In the genomic region with DNA sequence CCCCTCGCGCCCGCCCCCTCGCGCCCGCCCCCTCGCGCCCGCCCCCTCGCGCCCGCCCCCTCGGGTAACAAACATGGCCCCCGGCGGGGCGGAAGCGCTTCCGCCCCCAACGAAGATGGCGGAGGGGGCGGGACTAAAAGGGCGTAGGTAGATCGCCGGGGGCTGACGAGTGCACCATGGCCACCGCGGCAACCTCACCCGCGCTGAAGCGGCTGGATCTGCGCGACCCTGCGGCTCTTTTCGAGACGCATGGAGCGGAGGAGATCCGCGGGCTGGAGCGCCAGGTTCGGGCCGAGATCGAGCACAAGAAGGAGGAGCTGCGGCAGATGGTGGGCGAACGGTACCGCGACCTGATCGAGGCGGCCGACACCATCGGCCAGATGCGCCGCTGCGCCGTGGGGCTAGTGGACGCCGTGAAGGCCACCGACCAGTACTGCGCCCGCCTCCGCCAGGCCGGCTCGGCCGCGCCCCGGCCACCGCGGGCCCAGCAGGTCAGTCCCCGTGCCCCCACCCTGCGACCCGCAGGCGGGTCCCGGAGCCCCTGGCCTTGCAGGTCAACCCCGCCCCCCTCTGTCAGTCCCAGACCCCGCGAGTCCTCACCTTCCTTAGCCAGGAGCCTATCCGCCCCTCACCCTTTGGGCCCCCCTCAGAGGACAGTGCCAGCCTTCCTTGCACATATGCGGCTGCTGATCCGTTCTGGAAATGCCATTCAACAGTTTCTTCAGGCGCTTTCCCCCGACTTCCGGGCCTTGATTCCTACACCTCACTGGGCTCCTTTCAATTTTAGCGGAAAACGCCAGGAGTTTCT, we compare ENCODE assay signal across 8 cellular contexts. TPM values are rescaled to one million over a fixed set of nuclear protein-coding genes. Genes with fewer than 3 reads are reported as not detected.
DNase-seq lines count a peak whose midpoint lies in the region; ATAC-seq and TF ChIP-seq lines count a peak whose summit lies in the region.

A gene with protein sequence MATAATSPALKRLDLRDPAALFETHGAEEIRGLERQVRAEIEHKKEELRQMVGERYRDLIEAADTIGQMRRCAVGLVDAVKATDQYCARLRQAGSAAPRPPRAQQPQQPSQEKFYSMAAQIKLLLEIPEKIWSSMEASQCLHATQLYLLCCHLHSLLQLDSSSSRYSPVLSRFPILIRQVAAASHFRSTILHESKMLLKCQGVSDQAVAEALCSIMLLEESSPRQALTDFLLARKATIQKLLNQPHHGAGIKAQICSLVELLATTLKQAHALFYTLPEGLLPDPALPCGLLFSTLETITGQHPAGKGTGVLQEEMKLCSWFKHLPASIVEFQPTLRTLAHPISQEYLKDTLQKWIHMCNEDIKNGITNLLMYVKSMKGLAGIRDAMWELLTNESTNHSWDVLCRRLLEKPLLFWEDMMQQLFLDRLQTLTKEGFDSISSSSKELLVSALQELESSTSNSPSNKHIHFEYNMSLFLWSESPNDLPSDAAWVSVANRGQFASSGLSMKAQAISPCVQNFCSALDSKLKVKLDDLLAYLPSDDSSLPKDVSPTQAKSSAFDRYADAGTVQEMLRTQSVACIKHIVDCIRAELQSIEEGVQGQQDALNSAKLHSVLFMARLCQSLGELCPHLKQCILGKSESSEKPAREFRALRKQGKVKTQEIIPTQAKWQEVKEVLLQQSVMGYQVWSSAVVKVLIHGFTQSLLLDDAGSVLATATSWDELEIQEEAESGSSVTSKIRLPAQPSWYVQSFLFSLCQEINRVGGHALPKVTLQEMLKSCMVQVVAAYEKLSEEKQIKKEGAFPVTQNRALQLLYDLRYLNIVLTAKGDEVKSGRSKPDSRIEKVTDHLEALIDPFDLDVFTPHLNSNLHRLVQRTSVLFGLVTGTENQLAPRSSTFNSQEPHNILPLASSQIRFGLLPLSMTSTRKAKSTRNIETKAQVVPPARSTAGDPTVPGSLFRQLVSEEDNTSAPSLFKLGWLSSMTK (plus strand): TSS at position 162 of the 808 bp plus-strand sequence. CDS start 15 bp downstream, at position 177.

- H3K4me3 ChIP-seq in Caco-2 (ENCODE audit: low read depth, low read length) (peak within 1 kb of the TSS; percentile 95), PC-3 (ENCODE audit: low read length) (peak within 1 kb of the TSS; percentile 82), mucosa of rectum (ENCODE audit: low read length in 2 of 2) (peak within 1 kb of the TSS; percentile 94 to 95)

- H3K4me1 Mint-ChIP-seq in Caco-2 (ENCODE audit: low read depth, unreplicated experiment), result no peaks in the 10 kb centered on the region

- H3K36me3 ChIP-seq in Caco-2 (ENCODE audit: control insufficient read depth, insufficient read depth, low read length) (peaks cover 6% of the 10 kb centered on the region), PC-3 (ENCODE audit: low read depth, low read length) (peaks cover 16% of the 10 kb centered on the region), mucosa of rectum (ENCODE audit: control insufficient read depth in 2 of 2, insufficient read depth in 2 of 2, low read length in 2 of 2) (peaks cover 14 to 20% of the 10 kb centered on the region in 2 donors)

- CTCF ChIA-PET in Caco-2 (lab: Charles Lee), result interaction anchor here (0.6 to 1.2 kb wide), 5 partner anchors 39 to 656 kb away, joined by 3 to 6 read pairs (median 3); a partner anchor contains a TSS
- CTCF ChIA-PET in PC-3 (lab: Charles Lee), result interaction anchor here (0.6 kb wide), 1 partner anchor 466 kb away, joined by 3 read pairs; no protein-coding TSS in a partner anchor

- peak; percentile 70 for ATAC-seq in GM21390 (IDR thresholded peaks at IDR 0.05; ENCODE audit: unreplicated experiment)
- peak; percentile 67 for ATAC-seq in PC-3

- peaks cover under 1% of the 10 kb centered on the region for H3K9me3 Mint-ChIP-seq in Caco-2 (ENCODE audit: unreplicated experiment)

- H3K9me2 ChIP-seq in PC-3 (replicated peaks; ENCODE audit: low read length), result no peaks in the 10 kb centered on the region

- H4K20me1 ChIP-seq in PC-3 (ENCODE audit: low read length), result no peaks in the 10 kb centered on the region

- H3K4me2 ChIP-seq in PC-3 (ENCODE audit: low read length), result peak within 1 kb of the TSS; percentile 93

- H3K27me3 ChIP-seq in Caco-2 (replicated peaks; ENCODE audit: control insufficient read depth, insufficient read depth, low read length) (no peaks in the 10 kb centered on the region), PC-3 (ENCODE audit: low read length) (no peaks in the 10 kb centered on the region), mucosa of rectum (ENCODE audit: control insufficient read depth in 2 of 2, insufficient read depth in 2 of 2, low read length in 2 of 2) (no peaks in the 10 kb centered on the region)

- H3K79me2 ChIP-seq in PC-3 (ENCODE audit: low read length), result peaks cover 34% of the 10 kb centered on the region

- H3K4me3 Mint-ChIP-seq in Caco-2 (ENCODE audit: unreplicated experiment), result peak within 1 kb of the TSS; percentile 100

- H3K9ac ChIP-seq in PC-3 (ENCODE audit: low read length) (peak within 1 kb of the TSS; percentile 95), mucosa of rectum (ENCODE audit: low read depth in 1 of 2, low read length in 2 of 2) (peak within 1 kb of the TSS; percentile 89 to 90)

- DNase-seq in Caco-2 (peak; percentile 81 to 83), HuH-7.5 (ENCODE audit: low spot score) (peak; percentile 84), PC-3 (peak; percentile 94), activated T-cell treated with anti-CD3 and anti-CD28 coated beads for 4 hours (peak; percentile 88), epithelial cell of prostate (ENCODE audit: low read depth, low spot score) (no peak)
- peak; percentile 44 for DNase-seq in stimulated activated CD8-positive, alpha-beta memory T cell treated with anti-CD3 and anti-CD28 coated beads, Interleukin-4, amount 100 ng/mL, for 24 hours (ENCODE audit: low read depth)

- H3F3A ChIP-seq in PC-3 (ENCODE audit: low read length, unreplicated experiment), result no peaks in the 10 kb centered on the region

- POLR2A ChIA-PET in Caco-2 (lab: Charles Lee), result no interaction called here
- POLR2A ChIA-PET in PC-3 (lab: Charles Lee; ENCODE audit: unreplicated experiment), result no interaction called here

- peak within 1 kb of the TSS; percentile 99 for H3K27ac Mint-ChIP-seq in Caco-2 (ENCODE audit: unreplicated experiment)

- H2AFZ ChIP-seq in PC-3 (ENCODE audit: low read length), result peak within 1 kb of the TSS; percentile 91

- H3K27ac ChIP-seq in PC-3 (ENCODE audit: low read length) (peak within 1 kb of the TSS; percentile 83), epithelial cell of prostate (peak within 1 kb of the TSS; percentile 81), mucosa of rectum (ENCODE audit: low read depth in 2 of 2, low read length in 2 of 2) (peak within 1 kb of the TSS; percentile 89 to 90)

- peaks cover 59% of the 10 kb centered on the region for H3K36me3 Mint-ChIP-seq in Caco-2 (ENCODE audit: insufficient read depth, unreplicated experiment)

- H3K27me3 Mint-ChIP-seq in Caco-2 (ENCODE audit: insufficient read depth, unreplicated experiment), result no peaks in the 10 kb centered on the region

- peak in 1 of 2 experiments; percentile 4 for TF ChIP-seq CTCF in Caco-2 (IDR thresholded peaks at IDR 0.05; ENCODE audit: insufficient read depth in 1 of 2, low read depth in 1 of 2, low read length in 1 of 2, severe bottlenecking in 1 of 2, unreplicated experiment in 1 of 2)
- TF ChIP-seq CTCF in PC-3 (conservative IDR thresholded peaks at IDR 0.05; ENCODE audit: low read depth, low read length), result no peak

- H3K4me1 ChIP-seq in Caco-2 (no peaks in the 10 kb centered on the region; the same call in 1 of the 2 replicates), PC-3 (ENCODE audit: insufficient read depth, low read length) (peaks cover 17% of the 10 kb centered on the region), mucosa of rectum (ENCODE audit: control insufficient read depth in 2 of 2, insufficient read depth in 2 of 2, low read length in 2 of 2) (peaks cover 15 to 28% of the 10 kb centered on the region in 2 donors)

- intact Hi-C loops in Caco-2 (cut with micrococcal nuclease; ENCODE audit: unreplicated experiment), result loop anchor here (1.0 to 2.0 kb wide), 3 partner anchors 10 to 39 kb away; a partner anchor contains a TSS
- intact Hi-C loops in PC-3 (cut with micrococcal nuclease), result loop anchor here (2.0 to 5.0 kb wide), 2 partner anchors 40 to 119 kb away; a partner anchor contains a TSS

- TSS peak; percentile 37 for BruUV-seq in Caco-2 (replicated peaks; lab: Mats Ljungman, UMichigan)
- no TSS peak for BruUV-seq in PC-3 (replicated peaks; lab: Mats Ljungman, UMichigan)

- no peaks in the 10 kb centered on the region for H3K9me3 ChIP-seq in Caco-2
- H3K9me3 ChIP-seq in PC-3 (ENCODE audit: low read length), result no peaks in the 10 kb centered on the region
- H3K9me3 ChIP-seq in mucosa of rectum (ENCODE audit: control insufficient read depth in 2 of 2, low read length in 2 of 2), result no peaks in the 10 kb centered on the region

RNA-seq across cellular contexts. Expression of the gene that starts here (rescaled TPM):
- total RNA-seq in Caco-2 (2022) (36.8 and 37.3 TPM in 2 replicates), PC-3 (2014; rRNA removed) (24.1 and 31.6 TPM in 2 replicates)
